ENCODE assay signal across 8 cellular contexts in genomic region chr2:44167908-44168683, GRCh38. TPM values are rescaled to one million over a fixed set of nuclear protein-coding genes. Genes with fewer than 3 reads are reported as not detected.
DNase-seq lines count a peak whose midpoint lies in the region; ATAC-seq lines count a peak whose summit lies in the region.

No MANE protein-coding gene starts in this region.

- no peaks in the 10 kb centered on the region for H3K27me3 ChIP-seq in BLaER1 treated with 17β-estradiol and CSF1 and Interleukin-3, amounts not matched to agents 10 nM and 100 nM

- H4K20me1 ChIP-seq in BLaER1 treated with 17β-estradiol and CSF1 and Interleukin-3, amounts not matched to agents 10 nM and 100 nM = peaks cover 27 to 43% (median 36%) of the 10 kb centered on the region in 11 experiments; a peak in 21 of 22 replicates

- peak overlapping the region; percentile 57 to 82 (median 75) for H3K4me2 ChIP-seq in BLaER1 treated with 17β-estradiol and CSF1 and Interleukin-3, amounts not matched to agents 10 nM and 100 nM

- peak overlapping the region; percentile 53 to 73 (median 62) for H3K4me3 ChIP-seq in BLaER1 treated with 17β-estradiol and CSF1 and Interleukin-3, amounts not matched to agents 10 nM and 100 nM

- H3K27ac ChIP-seq in BLaER1 treated with 17β-estradiol and CSF1 and Interleukin-3, amounts not matched to agents 10 nM and 100 nM = peak overlapping the region; percentile 77 to 96 (median 92)

- DNase-seq in NCI-H526 treated with DMSO at 0.1 percent for 48 hours (lab: John Stamatoyannopoulos, UW) = peak; percentile 99
- peak; percentile 95 for DNase-seq in activated CD4-positive, alpha-beta T cell treated with anti-CD3 and anti-CD28 coated beads, Interleukin-2, amount 50 U/mL, for 1 hour
- peak; percentile 68 for DNase-seq in cortex of kidney (lab: John Stamatoyannopoulos, UW)
- DNase-seq in left colon = peak; percentile 98 to 99
- peak; percentile 86 to 93 for DNase-seq in stimulated activated CD4-positive, alpha-beta T cell treated with anti-CD3 and anti-CD28 coated beads, Interleukin-1b, Interleukin-23, amount 100 ng/mL, for 4 hours (ENCODE audit: low read depth in 2 of 2)

- peak; percentile 77 for ATAC-seq in GM19351 (IDR thresholded peaks at IDR 0.05; ENCODE audit: unreplicated experiment)
- ATAC-seq in HG03520 (IDR thresholded peaks at IDR 0.05; ENCODE audit: unreplicated experiment) = peak; percentile 80
- peak; percentile 74 for ATAC-seq in left colon

- peaks cover 0 to 12% (median 6%) of the 10 kb centered on the region in 11 experiments; a peak in 9 of 22 replicates for H3K36me3 ChIP-seq in BLaER1 treated with 17β-estradiol and CSF1 and Interleukin-3, amounts not matched to agents 10 nM and 100 nM

- H3K4me1 ChIP-seq in BLaER1 treated with 17β-estradiol and CSF1 and Interleukin-3, amounts not matched to agents 10 nM and 100 nM = peaks cover 13 to 40% (median 22%) of the 10 kb centered on the region in 10 experiments

- intact Hi-C loops in left colon (cut with DNase I, micrococcal nuclease) = no loop called here

- peaks cover 11 to 37% (median 26%) of the 10 kb centered on the region in 11 experiments; a peak in 21 of 22 replicates for H3K9me3 ChIP-seq in BLaER1 treated with 17β-estradiol and CSF1 and Interleukin-3, amounts not matched to agents 10 nM and 100 nM (replicated peaks in 1 of 11)

- peak overlapping the region; percentile 78 to 91 (median 85) for H3K9ac ChIP-seq in BLaER1 treated with 17β-estradiol and CSF1 and Interleukin-3, amounts not matched to agents 10 nM and 100 nM

RNA-seq across cellular contexts. Expression of gene PPM1B, which starts 0.6 kb away (rescaled TPM):
- total RNA-seq in left colon = 10 to 100 TPM; 62.5 to 63.0 TPM

Comparison
In these comparisons a context has a peak if more than half of its experiments do, and no peak if none do; other contexts are left out.
1. Peak in every context shown above with its lines: DNase-seq, ATAC-seq, H3K4me3 ChIP-seq and H3K27ac ChIP-seq.